In genomic region chr19:49335071-49335783, GRCh38 we compare ENCODE assay signal across 9 cellular contexts.
DNase-seq lines count a peak whose midpoint lies in the region; ATAC-seq and TF ChIP-seq lines count a peak whose summit lies in the region.
"Had no signal": no experiment of that assay in that cellular context is flagged by ENCODE, and none has a peak within 500 bp of the region (broad histone marks: within the 10 kb centered on the region; RNA-seq: fewer than 3 reads in every experiment).

TSS of gene CD37 (plus strand) at chr19:49335406. CDS start at chr19:49335541, 135 bp downstream.

- peak within 1 kb of the TSS; percentile 98 for H3K4me3 Mint-ChIP-seq in activated naive CD4-positive, alpha-beta T cell treated with anti-CD3 and anti-CD28 coated beads, Interleukin-2, amount 10 ng/mL, durations not matched to agents 7 days and 5 days
- H3K4me3 Mint-ChIP-seq in nephron progenitor cell: no peak within 1 kb of the TSS

- peak; percentile 80 for DNase-seq in GM12865 (ENCODE audit: low read depth)
- peak; percentile 38 for DNase-seq in SKM-1 treated with dmso at 0.1 percent for 144 hours (lab: John Stamatoyannopoulos, UW; ENCODE audit: unreplicated experiment)
- DNase-seq in activated naive CD4-positive, alpha-beta T cell treated with anti-CD3 and anti-CD28 coated beads, Interleukin-2, amount 10 ng/mL, durations not matched to agents 7 days and 5 days: peak; percentile 81
- no peak for DNase-seq in nephron progenitor cell
- DNase-seq in NCI-H748 (lab: John Stamatoyannopoulos, UW; ENCODE audit: unreplicated experiment): no peak
- no peak for DNase-seq in DMS153 treated with DMSO at 0.1 percent for 48 hours (lab: John Stamatoyannopoulos, UW; ENCODE audit: unreplicated experiment)
- DNase-seq in AG08396 (ENCODE audit: low spot score): no peak

- peak within 1 kb of the TSS; percentile 84 for H3K4me3 ChIP-seq in GM12865 (ENCODE audit: low read depth, low read length)
- H3K4me3 ChIP-seq: body of pancreas had no signal

- no peaks in the 10 kb centered on the region for H3K9me3 Mint-ChIP-seq in activated naive CD4-positive, alpha-beta T cell treated with anti-CD3 and anti-CD28 coated beads, Interleukin-2, amount 10 ng/mL, durations not matched to agents 7 days and 5 days
- H3K9me3 Mint-ChIP-seq in nephron progenitor cell: peaks cover 3% of the 10 kb centered on the region

- peaks cover 82% of the 10 kb centered on the region for H3K4me1 Mint-ChIP-seq in activated naive CD4-positive, alpha-beta T cell treated with anti-CD3 and anti-CD28 coated beads, Interleukin-2, amount 10 ng/mL, durations not matched to agents 7 days and 5 days
- H3K4me1 Mint-ChIP-seq in nephron progenitor cell: peaks cover 69% of the 10 kb centered on the region

- H3K27me3 Mint-ChIP-seq in activated naive CD4-positive, alpha-beta T cell treated with anti-CD3 and anti-CD28 coated beads, Interleukin-2, amount 10 ng/mL, durations not matched to agents 7 days and 5 days: no peaks in the 10 kb centered on the region
- peaks cover 14% of the 10 kb centered on the region for H3K27me3 Mint-ChIP-seq in nephron progenitor cell (ENCODE audit: low read depth, poor library complexity)

- ATAC-seq in HG02973 (IDR thresholded peaks at IDR 0.05; ENCODE audit: unreplicated experiment): no peak
- ATAC-seq: body of pancreas had no signal

- TF ChIP-seq CTCF in GM12865 (IDR thresholded peaks at IDR 0.05; ENCODE audit: insufficient read depth, low read depth, low read length, missing control alignments) (no peak), nephron progenitor cell (IDR thresholded peaks at IDR 0.05) (no peak)

- peaks cover 46% of the 10 kb centered on the region for H3K36me3 Mint-ChIP-seq in activated naive CD4-positive, alpha-beta T cell treated with anti-CD3 and anti-CD28 coated beads, Interleukin-2, amount 10 ng/mL, durations not matched to agents 7 days and 5 days
- peaks cover 30% of the 10 kb centered on the region for H3K36me3 Mint-ChIP-seq in nephron progenitor cell (ENCODE audit: low read depth)

- CTCF ChIA-PET in activated naive CD4-positive, alpha-beta T cell treated with anti-CD3 and anti-CD28 coated beads, Interleukin-2, amount 10 ng/mL, durations not matched to agents 7 days and 5 days (lab: Charles Lee): no interaction called here

- H3K27ac Mint-ChIP-seq in activated naive CD4-positive, alpha-beta T cell treated with anti-CD3 and anti-CD28 coated beads, Interleukin-2, amount 10 ng/mL, durations not matched to agents 7 days and 5 days: peak within 1 kb of the TSS; percentile 99
- H3K27ac Mint-ChIP-seq in nephron progenitor cell: peak within 1 kb of the TSS; percentile 95

Comparison
In these comparisons a context has a peak if more than half of its experiments do, and no peak if none do; other contexts are left out.
1. DNase-seq: peak in GM12865 (single experiment), SKM-1 treated with dmso at 0.1 percent for 144 hours (single experiment) and activated naive CD4-positive, alpha-beta T cell treated with anti-CD3 and anti-CD28 coated beads, Interleukin-2, amount 10 ng/mL, durations not matched to agents 7 days and 5 days (single experiment); none in nephron progenitor cell (single experiment), NCI-H748 (single experiment), DMS153 treated with DMSO at 0.1 percent for 48 hours (single experiment) and AG08396 (single experiment).